Comparison of ENCODE assay signal across 8 cellular contexts in the genomic region with DNA sequence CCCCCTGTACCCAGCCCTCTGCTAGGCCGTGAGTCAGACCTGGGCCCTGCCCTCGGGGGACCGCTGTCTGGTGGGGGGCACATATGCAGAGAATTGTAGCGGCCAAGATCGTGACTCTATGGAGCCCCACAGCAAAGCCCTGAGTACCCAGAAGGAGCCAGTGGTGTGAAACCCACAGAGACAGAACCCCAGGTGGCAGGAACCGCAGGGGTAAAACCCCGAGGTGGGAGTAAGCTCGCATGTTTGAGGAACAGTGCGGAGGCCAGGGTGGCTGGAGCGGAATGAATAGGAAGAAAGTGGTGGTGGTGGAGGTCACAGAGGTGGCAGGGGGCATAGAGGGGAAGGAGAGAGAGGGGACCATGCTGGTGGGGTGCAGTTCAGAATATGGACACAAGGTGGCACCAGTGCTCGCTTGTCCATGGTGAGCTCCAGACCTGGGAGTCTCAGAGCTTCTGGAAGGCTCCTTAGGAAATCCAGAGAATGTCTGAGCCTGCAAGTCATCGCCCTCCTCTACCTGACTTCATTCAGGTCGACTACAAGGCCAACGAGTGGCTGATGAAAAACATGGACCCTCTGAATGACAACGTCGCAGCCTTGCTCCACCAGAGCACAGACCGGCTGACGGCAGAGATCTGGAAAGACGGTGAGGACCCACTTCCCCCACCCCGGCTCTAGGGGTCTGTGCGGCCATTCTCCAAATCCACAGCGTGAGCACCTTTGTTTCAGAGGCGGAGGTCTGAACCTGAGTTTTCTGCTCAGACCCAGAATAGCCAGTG. TPM values are rescaled to one million over a fixed set of nuclear protein-coding genes. Genes with fewer than 3 reads are reported as not detected.
DNase-seq lines count a peak whose midpoint lies in the region; ATAC-seq and TF ChIP-seq lines count a peak whose summit lies in the region.

No MANE protein-coding gene starts in this region.

- H3K9me3 ChIP-seq in T-helper 17 cell (ENCODE audit: control insufficient read depth, low read length, poor library complexity, severe bottlenecking) = peaks cover 3% of the 10 kb centered on the region

- no peak overlapping the region for H3K27ac Mint-ChIP-seq in activated CD4-positive, alpha-beta T cell treated with anti-CD3 and anti-CD28 coated beads, Interleukin-2, amount 10 ng/mL, durations not matched to agents 7 days and 5 days
- no peak overlapping the region for H3K27ac Mint-ChIP-seq in T-helper 17 cell

- no peaks in the 10 kb centered on the region for H3K27me3 ChIP-seq in H7 (ENCODE audit: control insufficient read depth, insufficient read depth, low read length)

- peaks cover 21% of the 10 kb centered on the region for H3K9me3 Mint-ChIP-seq in activated CD4-positive, alpha-beta T cell treated with anti-CD3 and anti-CD28 coated beads, Interleukin-2, amount 10 ng/mL, durations not matched to agents 7 days and 5 days

- no peaks in the 10 kb centered on the region for H3K27me3 Mint-ChIP-seq in activated CD4-positive, alpha-beta T cell treated with anti-CD3 and anti-CD28 coated beads, Interleukin-2, amount 10 ng/mL, durations not matched to agents 7 days and 5 days
- peaks cover 34% of the 10 kb centered on the region for H3K27me3 Mint-ChIP-seq in T-helper 17 cell

- TF ChIP-seq CTCF in AG04449 (IDR thresholded peaks at IDR 0.05; ENCODE audit: insufficient read depth, low read length, missing control alignments) (peak; percentile 45), fibroblast of villous mesenchyme (IDR thresholded peaks at IDR 0.05; ENCODE audit: insufficient read depth, low read depth, low read length) (peak; percentile 44)

- H3K4me3 Mint-ChIP-seq in activated CD4-positive, alpha-beta T cell treated with anti-CD3 and anti-CD28 coated beads, Interleukin-2, amount 10 ng/mL, durations not matched to agents 7 days and 5 days = no peak overlapping the region
- H3K4me3 Mint-ChIP-seq in T-helper 17 cell = no peak overlapping the region

- H3K4me3 ChIP-seq in AG04449 (ENCODE audit: low read depth, low read length) (no peak overlapping the region), H7 (ENCODE audit: insufficient read depth, low read depth, low read length) (no peak overlapping the region), fibroblast of villous mesenchyme (ENCODE audit: low read depth, low read length) (no peak overlapping the region)

- CTCF ChIA-PET in AG04449 (lab: Yijun Ruan, JAX) = interaction anchor here (0.7 kb wide), 2 partner anchors 76 to 670 kb away, joined by 3 read pairs; partner anchors contain the start of gene KCNC3
- CTCF ChIA-PET in activated CD4-positive, alpha-beta T cell treated with anti-CD3 and anti-CD28 coated beads, Interleukin-2, amount 10 ng/mL, durations not matched to agents 7 days and 5 days (lab: Charles Lee) = interaction anchor here (0.6 to 1.2 kb wide), 2 partner anchors 14 to 257 kb away, joined by 3 read pairs; no protein-coding TSS in a partner anchor

- H3K36me3 Mint-ChIP-seq in activated CD4-positive, alpha-beta T cell treated with anti-CD3 and anti-CD28 coated beads, Interleukin-2, amount 10 ng/mL, durations not matched to agents 7 days and 5 days (ENCODE audit: low read depth) = no peaks in the 10 kb centered on the region
- H3K36me3 Mint-ChIP-seq in T-helper 17 cell (ENCODE audit: low read depth) = peaks cover 2% of the 10 kb centered on the region

- H3K36me3 ChIP-seq in H7 (replicated peaks; ENCODE audit: control insufficient read depth, insufficient read depth, low read length) = peaks cover 2% of the 10 kb centered on the region; the same call in 1 of the 2 replicates

- no peak for DNase-seq in AG04449 (ENCODE audit: low read depth, low spot score)
- peak; percentile 82 for DNase-seq in H7
- DNase-seq in activated CD4-positive, alpha-beta T cell treated with anti-CD3 and anti-CD28 coated beads, Interleukin-2, amount 10 ng/mL, durations not matched to agents 7 days and 5 days = peak; percentile 23
- no peak for DNase-seq in fibroblast of villous mesenchyme (ENCODE audit: low read depth)
- peak; percentile 4 to 24 (median 20) for DNase-seq in stimulated activated CD4-positive, alpha-beta T cell treated with anti-CD3 and anti-CD28 coated beads, Interleukin-1b, Interleukin-23, amount 100 ng/mL, for 24 hours (ENCODE audit: low read depth in 4 of 4, low spot score in 1 of 4)
- DNase-seq in SW480 (ENCODE audit: low spot score) = no peak
- DNase-seq in T-helper 17 cell = no peak

- no peak for ATAC-seq in HG02571 (IDR thresholded peaks at IDR 0.05; ENCODE audit: unreplicated experiment)
- ATAC-seq in T-helper 17 cell = no peak

- H3K4me1 Mint-ChIP-seq in activated CD4-positive, alpha-beta T cell treated with anti-CD3 and anti-CD28 coated beads, Interleukin-2, amount 10 ng/mL, durations not matched to agents 7 days and 5 days = no peaks in the 10 kb centered on the region
- no peaks in the 10 kb centered on the region for H3K4me1 Mint-ChIP-seq in T-helper 17 cell

- POLR2A ChIA-PET in AG04449 (lab: Yijun Ruan, JAX) = no interaction called here
- POLR2A ChIA-PET in activated CD4-positive, alpha-beta T cell treated with anti-CD3 and anti-CD28 coated beads, Interleukin-2, amount 10 ng/mL, durations not matched to agents 7 days and 5 days (lab: Charles Lee) = no interaction called here

RNA-seq across cellular contexts. Expression of gene MYH14, which starts 48.9 kb away (rescaled TPM):
- total RNA-seq in H7 (2014; rRNA removed; shearing (Covaris generic)) = 4.1 and 6.1 TPM in 2 replicates
- total RNA-seq in activated CD4-positive, alpha-beta T cell treated with anti-CD3 and anti-CD28 coated beads, Interleukin-2, amount 10 ng/mL, durations not matched to agents 7 days and 5 days = not detected
- total RNA-seq in fibroblast of villous mesenchyme (not detected in 2 replicates), T-helper 17 cell (not detected)

Comparison
In these comparisons a context has a peak if more than half of its experiments do, and no peak if none do; other contexts are left out.
1. DNase-seq: peak in H7 (single experiment), activated CD4-positive, alpha-beta T cell treated with anti-CD3 and anti-CD28 coated beads, Interleukin-2, amount 10 ng/mL, durations not matched to agents 7 days and 5 days (single experiment) and stimulated activated CD4-positive, alpha-beta T cell treated with anti-CD3 and anti-CD28 coated beads, Interleukin-1b, Interleukin-23, amount 100 ng/mL, for 24 hours (4 of 4); none in AG04449 (single experiment), fibroblast of villous mesenchyme (single experiment), SW480 (single experiment) and T-helper 17 cell (0 of 3).